ENCODE assay signal across 9 cellular contexts in the genomic region with DNA sequence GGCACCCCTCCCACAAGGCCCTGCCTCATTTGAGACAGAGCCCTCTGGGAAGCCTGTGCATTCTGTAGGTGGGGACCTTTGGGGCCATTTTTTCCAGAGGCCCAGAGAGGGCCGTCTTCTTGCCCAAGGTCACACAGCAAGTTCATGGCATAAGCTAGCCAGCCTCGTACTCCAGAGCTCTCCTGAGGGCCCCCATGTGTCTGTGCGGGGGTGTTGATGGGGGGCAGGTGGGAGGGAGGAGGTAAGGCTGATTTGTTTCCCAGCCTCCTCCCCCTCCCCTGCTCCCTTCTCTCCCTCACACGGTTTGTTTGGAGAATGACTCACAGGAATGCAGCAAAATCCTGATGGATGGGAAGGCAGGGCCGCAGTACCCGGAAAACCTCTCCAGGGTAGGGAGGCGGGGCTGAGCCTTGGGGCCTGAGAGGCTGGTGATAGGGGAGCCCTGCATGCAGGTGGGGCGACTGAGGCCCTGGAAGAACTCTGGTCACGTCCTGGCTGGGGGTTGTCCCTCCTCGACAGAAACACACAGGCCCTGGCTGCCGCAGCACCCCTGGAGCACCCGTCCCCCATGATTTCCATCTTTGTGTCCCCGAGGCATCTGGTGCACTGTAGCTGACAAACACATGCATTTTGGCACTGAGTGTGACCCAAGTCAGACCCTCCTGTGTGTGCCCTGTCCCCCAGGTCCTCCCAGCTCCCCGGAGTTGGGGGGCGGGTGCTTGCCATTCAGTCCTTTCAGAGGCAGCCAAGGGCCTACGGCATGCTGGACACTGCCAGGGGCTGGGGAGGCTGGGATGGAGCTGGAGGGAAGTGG. TPM values are rescaled to one million over a fixed set of nuclear protein-coding genes. Genes with fewer than 3 reads are reported as not detected.
DNase-seq lines count a peak whose midpoint lies in the region; ATAC-seq and TF ChIP-seq lines count a peak whose summit lies in the region.
"Had no signal": no experiment of that assay in that cellular context is flagged by ENCODE, and none has a peak within 500 bp of the region (broad histone marks: within the 10 kb centered on the region; RNA-seq: fewer than 3 reads in every experiment).

No MANE protein-coding gene starts in this region.

- peak overlapping the region; percentile 54 for H3K9ac ChIP-seq in SK-N-SH

- ATAC-seq in activated naive CD4-positive, alpha-beta T cell treated with anti-CD3 and anti-CD28 coated beads, Interleukin-2, amount 50 U/mL, for 72 hours, result no peak
- ATAC-seq in HG02588 (IDR thresholded peaks at IDR 0.05; ENCODE audit: unreplicated experiment) (no peak), GM18502 (IDR thresholded peaks at IDR 0.05; ENCODE audit: poor library complexity, unreplicated experiment) (no peak)
- ATAC-seq in activated T-cell treated with anti-CD3 and anti-CD28 coated beads, Interleukin-2, amount 50 U/mL, for 72 hours (replicated peaks in 1 of 2), result no peak

- H4K20me1 ChIP-seq in SK-N-SH (ENCODE audit: insufficient read depth), result peaks cover 67% of the 10 kb centered on the region

- H3K27me3 Mint-ChIP-seq in activated T-cell treated with anti-CD3 and anti-CD28 coated beads, Interleukin-2, amount 50 U/mL, for 72 hours (ENCODE audit: low read depth), result no peaks in the 10 kb centered on the region
- H3K27me3 Mint-ChIP-seq: stimulated activated naive CD8-positive, alpha-beta T cell treated with anti-CD3 and anti-CD28 coated beads, Interleukin-15, Interleukin-2, amounts not matched to agents 100 ng/mL and 50 ng/mL, for 24 hours had no signal

- H3K9me3 ChIP-seq in SK-N-SH, result no peaks in the 10 kb centered on the region

- H3K36me3 Mint-ChIP-seq in activated naive CD4-positive, alpha-beta T cell treated with anti-CD3 and anti-CD28 coated beads, Interleukin-2, amount 50 U/mL, for 72 hours, result no peaks in the 10 kb centered on the region
- H3K36me3 Mint-ChIP-seq in activated T-cell treated with anti-CD3 and anti-CD28 coated beads, Interleukin-2, amount 50 U/mL, for 72 hours (ENCODE audit: insufficient read depth in 2 of 2), result no peaks in the 10 kb centered on the region

- H3K4me3 Mint-ChIP-seq in activated T-cell treated with anti-CD3 and anti-CD28 coated beads, Interleukin-2, amount 50 U/mL, for 72 hours, result no peak overlapping the region
- H3K4me3 Mint-ChIP-seq: stimulated activated naive CD8-positive, alpha-beta T cell treated with anti-CD3 and anti-CD28 coated beads, Interleukin-15, Interleukin-2, amounts not matched to agents 100 ng/mL and 50 ng/mL, for 24 hours had no signal

- no peak overlapping the region for H3K4me3 ChIP-seq in SK-N-SH (ENCODE audit: low read depth in 2 of 2, low read length in 1 of 2)
- no peak overlapping the region for H3K4me3 ChIP-seq in skeletal muscle cell (ENCODE audit: low read depth, low read length)

- H3K36me3 ChIP-seq in SK-N-SH (replicated peaks in 1 of 2; ENCODE audit: control insufficient read depth in 1 of 2, insufficient read depth in 2 of 2, low read length in 1 of 2), result no peaks in the 10 kb centered on the region

- peak overlapping the region; percentile 72 for H3K4me2 ChIP-seq in SK-N-SH

- CTCF ChIA-PET in SK-N-SH (lab: Yijun Ruan, JAX), result interaction anchor here (1.2 to 1.7 kb wide), 3 partner anchors 18 to 31 kb away, joined by 3 to 5 read pairs (median 4); no protein-coding TSS in a partner anchor

- TF ChIP-seq EP300 in SK-N-SH (IDR thresholded peaks at IDR 0.05; ENCODE audit: borderline replicate concordance in 1 of 2, low read depth in 1 of 2, low read length in 1 of 2), result no peak; a peak in 1 of 4 replicates

- no peak for TF ChIP-seq RAD21 in SK-N-SH (IDR thresholded peaks at IDR 0.05; ENCODE audit: low read length)

- H2AFZ ChIP-seq in SK-N-SH (ENCODE audit: low read depth), result no peak overlapping the region

- H3F3A ChIP-seq in SK-N-SH (replicated peaks; ENCODE audit: insufficient read depth), result peaks cover 13% of the 10 kb centered on the region

- H3K9me3 Mint-ChIP-seq in activated naive CD4-positive, alpha-beta T cell treated with anti-CD3 and anti-CD28 coated beads, Interleukin-2, amount 50 U/mL, for 72 hours, result no peaks in the 10 kb centered on the region
- no peaks in the 10 kb centered on the region for H3K9me3 Mint-ChIP-seq in activated T-cell treated with anti-CD3 and anti-CD28 coated beads, Interleukin-2, amount 50 U/mL, for 72 hours
- H3K9me3 Mint-ChIP-seq: stimulated activated naive CD8-positive, alpha-beta T cell treated with anti-CD3 and anti-CD28 coated beads, Interleukin-15, Interleukin-2, amounts not matched to agents 100 ng/mL and 50 ng/mL, for 24 hours had no signal

- H3K27me3 ChIP-seq in SK-N-SH (ENCODE audit: insufficient read depth), result no peaks in the 10 kb centered on the region

- peaks cover 29 to 49% of the 10 kb centered on the region in 2 experiments for H3K4me1 ChIP-seq in SK-N-SH (ENCODE audit: control insufficient read depth in 1 of 2, insufficient read depth in 2 of 2, low read depth in 1 of 2, low read length in 1 of 2)

- peaks cover 24% of the 10 kb centered on the region for H3K4me1 Mint-ChIP-seq in activated T-cell treated with anti-CD3 and anti-CD28 coated beads, Interleukin-2, amount 50 U/mL, for 72 hours (ENCODE audit: low read depth)

- peak; percentile 91 for DNase-seq in GM03348 (ENCODE audit: low spot score)
- DNase-seq in SK-N-SH, result peak; percentile 52
- DNase-seq in foreskin melanocyte, result peak; percentile 56
- peak; percentile 73 for DNase-seq in skeletal muscle cell (ENCODE audit: low read depth)
- no peak for DNase-seq in activated naive CD4-positive, alpha-beta T cell treated with anti-CD3 and anti-CD28 coated beads, Interleukin-2, amount 50 U/mL, for 72 hours (ENCODE audit: low spot score in 2 of 2)
- DNase-seq in activated T-cell treated with anti-CD3 and anti-CD28 coated beads, Interleukin-2, amount 50 U/mL, for 72 hours, result no peak

- H3K79me2 ChIP-seq in SK-N-SH (ENCODE audit: insufficient read depth), result peaks cover 90% of the 10 kb centered on the region

- POLR2A ChIA-PET in SK-N-SH (lab: Yijun Ruan, JAX), result no interaction called here

- no peak overlapping the region for H3K27ac Mint-ChIP-seq in activated naive CD4-positive, alpha-beta T cell treated with anti-CD3 and anti-CD28 coated beads, Interleukin-2, amount 50 U/mL, for 72 hours
- no peak overlapping the region for H3K27ac Mint-ChIP-seq in activated T-cell treated with anti-CD3 and anti-CD28 coated beads, Interleukin-2, amount 50 U/mL, for 72 hours
- H3K27ac Mint-ChIP-seq: stimulated activated naive CD8-positive, alpha-beta T cell treated with anti-CD3 and anti-CD28 coated beads, Interleukin-15, Interleukin-2, amounts not matched to agents 100 ng/mL and 50 ng/mL, for 24 hours had no signal

- WGBS in SK-N-SH (ENCODE audit: low lambda C conversion rate), result 29% methylated on average over 11 of the region's 16 CpGs

- no peaks in the 10 kb centered on the region for H3K9me2 ChIP-seq in SK-N-SH

- TF ChIP-seq CTCF in SK-N-SH (IDR thresholded peaks at IDR 0.05), result no peak

- peak overlapping the region; percentile 62 to 79 for H3K27ac ChIP-seq in SK-N-SH (ENCODE audit: low read depth in 2 of 2, low read length in 1 of 2)

TF ChIP-seq in SK-N-SH, 30 proteins besides CTCF, POLR2A, EP300 and RAD21 (continues in another document):
- 0 out of 2 replicates have a peak, but pooled peaks have one; percentile 49 for TF ChIP-seq SIN3A (IDR thresholded peaks at IDR 0.05; ENCODE audit: borderline replicate concordance, low read depth, low read length)
- peak; percentile 61; the same call in 1 of the 2 replicates for TF ChIP-seq TCF12 (IDR thresholded peaks at IDR 0.05)
- peak; percentile 53; the same call in 1 of the 2 replicates for TF ChIP-seq POLR2AphosphoS5 (IDR thresholded peaks at IDR 0.05; ENCODE audit: low read depth, low read length)
- 0 out of 2 replicates have a peak, but pooled peaks have one; percentile 47 for TF ChIP-seq TEAD4 (IDR thresholded peaks at IDR 0.05; ENCODE audit: borderline replicate concordance, insufficient read depth)
- peak; percentile 84 for TF ChIP-seq JUND (IDR thresholded peaks at IDR 0.05)
- TF ChIP-seq, protein P1, sequence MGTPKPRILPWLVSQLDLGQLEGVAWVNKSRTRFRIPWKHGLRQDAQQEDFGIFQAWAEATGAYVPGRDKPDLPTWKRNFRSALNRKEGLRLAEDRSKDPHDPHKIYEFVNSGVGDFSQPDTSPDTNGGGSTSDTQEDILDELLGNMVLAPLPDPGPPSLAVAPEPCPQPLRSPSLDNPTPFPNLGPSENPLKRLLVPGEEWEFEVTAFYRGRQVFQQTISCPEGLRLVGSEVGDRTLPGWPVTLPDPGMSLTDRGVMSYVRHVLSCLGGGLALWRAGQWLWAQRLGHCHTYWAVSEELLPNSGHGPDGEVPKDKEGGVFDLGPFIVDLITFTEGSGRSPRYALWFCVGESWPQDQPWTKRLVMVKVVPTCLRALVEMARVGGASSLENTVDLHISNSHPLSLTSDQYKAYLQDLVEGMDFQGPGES (IDR thresholded peaks at IDR 0.05; ENCODE audit: low read depth, low read length), result no peak
- no peak for TF ChIP-seq NRF1 (IDR thresholded peaks at IDR 0.05; ENCODE audit: low read depth, low read length)
- TF ChIP-seq FOSL2 (IDR thresholded peaks at IDR 0.05; ENCODE audit: borderline replicate concordance, low read depth), result peak; percentile 92; the same call in 1 of the 2 replicates
- TF ChIP-seq RXRA (IDR thresholded peaks at IDR 0.05; ENCODE audit: borderline replicate concordance, low read depth), result no peak; the same call in 1 of the 2 replicates
- TF ChIP-seq ELF1 (IDR thresholded peaks at IDR 0.05), result peak; percentile 70

RNA-seq across cellular contexts. Expression of a gene that starts 29.7 kb away (rescaled TPM):
- 2.6 and 4.7 TPM in 2 replicates for polyA plus RNA-seq in SK-N-SH (2012; rRNA removed)
- 3.4 and 3.9 TPM in 2 replicates for polyA plus RNA-seq in SK-N-SH (2012; cell fraction: cytosol; rRNA removed)
- 16.7 and 20.0 TPM in 2 replicates for polyA plus RNA-seq in SK-N-SH (2012; cell fraction: nucleus; rRNA removed)
- 10 to 100 TPM; 14.9 to 21.6 TPM for total RNA-seq in activated naive CD4-positive, alpha-beta T cell treated with anti-CD3 and anti-CD28 coated beads, Interleukin-2, amount 50 U/mL, for 72 hours
- 10 to 100 TPM; 19.5 to 21.3 TPM for total RNA-seq in activated T-cell treated with anti-CD3 and anti-CD28 coated beads, Interleukin-2, amount 50 U/mL, for 72 hours

Comparison
In these comparisons a context has a peak if more than half of its experiments do, and no peak if none do; other contexts are left out.
1. DNase-seq: peak in GM03348 (single experiment), SK-N-SH (single experiment), foreskin melanocyte (single experiment) and skeletal muscle cell (single experiment); none in activated naive CD4-positive, alpha-beta T cell treated with anti-CD3 and anti-CD28 coated beads, Interleukin-2, amount 50 U/mL, for 72 hours (0 of 2) and activated T-cell treated with anti-CD3 and anti-CD28 coated beads, Interleukin-2, amount 50 U/mL, for 72 hours (0 of 2).